Comparison of ENCODE assay signal across 10 cellular contexts in genomic region chr22:40323681-40324083, GRCh38. TPM values are rescaled to one million over a fixed set of nuclear protein-coding genes. Genes with fewer than 3 reads are reported as not detected.
DNase-seq lines count a peak whose midpoint lies in the region; TF ChIP-seq lines count a peak whose summit lies in the region.
"Had no signal": no experiment of that assay in that cellular context is flagged by ENCODE, and none has a peak within 500 bp of the region (broad histone marks: within the 10 kb centered on the region; RNA-seq: fewer than 3 reads in every experiment).

No MANE protein-coding gene starts in this region.

- no peak overlapping the region for H3K4me3 ChIP-seq in transverse colon

- peaks cover 0 to 35% (median 11%) of the 10 kb centered on the region in 4 donors for H3K36me3 ChIP-seq in transverse colon

- H3K4me1 ChIP-seq in transverse colon: peaks cover 0 to 17% (median 5%) of the 10 kb centered on the region in 4 donors

- H3K27me3 ChIP-seq in transverse colon: no peaks in the 10 kb centered on the region

- WGBS in transverse colon (ENCODE audit: low coverage in 1 of 2), 2 donors: 54 to 76% methylated on average over 4 to 8 of the region's 8 CpGs

- TF ChIP-seq CTCF in transverse colon (IDR thresholded peaks at IDR 0.05): no peak

- intact Hi-C loops in transverse colon (cut with DNase I; ENCODE audit: low total_unique reads): no loop called here

- in situ Hi-C loops in transverse colon (cut with MboI; ENCODE audit: low pct_ligation_motif_present in 1 of 4, low pct_unique_long_range_greater_than_20kb in 1 of 4, low sequenced_read_pairs in 3 of 4): no loop called here

- DNase-seq in activated naive CD4-positive, alpha-beta T cell treated with Interleukin-2 at 50 U/mL for 16 hours: peak; percentile 24
- no peak for DNase-seq in activated naive CD4-positive, alpha-beta T cell (lab: John Stamatoyannopoulos, UW)
- peak; percentile 25 for DNase-seq in activated T-helper 1 cell treated with Interleukin-2 at 50 U/mL for 16 hours (ENCODE audit: low read depth)
- DNase-seq in fibroblast of peridontal ligament (ENCODE audit: extremely low read depth): peak; percentile 37
- DNase-seq in transverse colon: no peak
- no peak for DNase-seq in glomerular visceral epithelial cell (ENCODE audit: extremely low spot score)
- no peak for DNase-seq in NCI-H345 (lab: John Stamatoyannopoulos, UW)
- DNase-seq in EL: no peak
- DNase-seq: midbrain, NCI-H146 had no signal

- TF ChIP-seq EP300 in transverse colon (IDR thresholded peaks at IDR 0.05; ENCODE audit: low read depth): no peak

- no peak for TF ChIP-seq POLR2A in transverse colon (IDR thresholded peaks at IDR 0.05)

- no peaks in the 10 kb centered on the region for H3K9me3 ChIP-seq in transverse colon

- H3K27ac ChIP-seq in transverse colon: peak overlapping the region; percentile 20 to 66 (median 55)

RNA-seq across cellular contexts. Expression of gene ADSL, which starts 22.6 kb away (rescaled TPM):
- total RNA-seq in transverse colon: 10 to 100 TPM; 13.5 to 70.7 (median 41.8) TPM

RNA-seq across cellular contexts. Expression of gene SGSM3, which starts 46.7 kb away (rescaled TPM):
- total RNA-seq in transverse colon: 100 to 1,000 TPM in 2 of 4 donors, 10 to 100 TPM in 2; 84.5 to 274 (median 172) TPM

Comparison
In these comparisons a context has a peak if more than half of its experiments do, and no peak if none do; other contexts are left out.
1. DNase-seq: peak in activated naive CD4-positive, alpha-beta T cell treated with Interleukin-2 at 50 U/mL for 16 hours (single experiment), activated T-helper 1 cell treated with Interleukin-2 at 50 U/mL for 16 hours (single experiment) and fibroblast of peridontal ligament (single experiment); none in activated naive CD4-positive, alpha-beta T cell (0 of 4), transverse colon (single experiment), glomerular visceral epithelial cell (single experiment), NCI-H345 (single experiment) and EL (single experiment).